9 cellular contexts compared by ENCODE assay signal in genomic region chr13:51923983-51924539, GRCh38.
DNase-seq lines count a peak whose midpoint lies in the region; ATAC-seq and TF ChIP-seq lines count a peak whose summit lies in the region.
"Had no signal": no experiment of that assay in that cellular context is flagged by ENCODE, and none has a peak within 500 bp of the region (broad histone marks: within the 10 kb centered on the region; RNA-seq: fewer than 3 reads in every experiment).

No MANE protein-coding gene starts in this region.

- no peaks in the 10 kb centered on the region for H3K9me3 Mint-ChIP-seq in natural killer cell
- H3K9me3 Mint-ChIP-seq: nephron had no signal

- no peaks in the 10 kb centered on the region for H3K36me3 ChIP-seq in adipocyte (ENCODE audit: control insufficient read depth, insufficient read depth, low read length, severe bottlenecking)

- TF ChIP-seq CTCF in GM12873 (IDR thresholded peaks at IDR 0.05; ENCODE audit: insufficient read depth, low read depth, low read length, missing control alignments) (peak; percentile 39), natural killer cell (IDR thresholded peaks at IDR 0.05) (peak; percentile 15)

- intact Hi-C loops in natural killer cell (cut with micrococcal nuclease): no loop called here

- ATAC-seq in HG02981 (IDR thresholded peaks at IDR 0.05; ENCODE audit: unreplicated experiment): peak; percentile 57
- ATAC-seq in natural killer cell: peak in 1 of 3 donors; percentile 48
- ATAC-seq in GM18520 (IDR thresholded peaks at IDR 0.05; ENCODE audit: unreplicated experiment): no peak
- no peak for ATAC-seq in GM19328 (IDR thresholded peaks at IDR 0.05; ENCODE audit: unreplicated experiment)

- peaks cover 33% of the 10 kb centered on the region for H3K27me3 ChIP-seq in adipocyte (replicated peaks; ENCODE audit: control insufficient read depth, insufficient read depth, low read length)

- H3K4me3 ChIP-seq in adipocyte (ENCODE audit: low read length): no peak overlapping the region

- no peaks in the 10 kb centered on the region for H3K4me1 Mint-ChIP-seq in natural killer cell
- H3K4me1 Mint-ChIP-seq: nephron had no signal

- no peaks in the 10 kb centered on the region for H3K36me3 Mint-ChIP-seq in natural killer cell

- peaks cover 7 to 10% of the 10 kb centered on the region in 2 donors for H3K27me3 Mint-ChIP-seq in natural killer cell (ENCODE audit: low read depth in 2 of 2)

- H3K4me3 Mint-ChIP-seq in natural killer cell: no peak overlapping the region
- H3K4me3 Mint-ChIP-seq: nephron had no signal

- no peaks in the 10 kb centered on the region for H3K4me1 ChIP-seq in adipocyte (ENCODE audit: control insufficient read depth, insufficient read depth, low read length)

- no peak overlapping the region for H3K9ac ChIP-seq in adipocyte (ENCODE audit: low read length)

- H3K9me3 ChIP-seq in adipocyte (ENCODE audit: control insufficient read depth, low read length): no peaks in the 10 kb centered on the region

- DNase-seq in adipocyte (ENCODE audit: low read depth) (peak; percentile 3), natural killer cell (no peak), NCI-H187 treated with DMSO at 0.1 percent for 48 hours (lab: John Stamatoyannopoulos, UW) (no peak), pons (ENCODE audit: low spot score) (no peak)

- no peak overlapping the region for H3K27ac Mint-ChIP-seq in natural killer cell
- H3K27ac Mint-ChIP-seq: nephron had no signal
